14 cellular contexts compared by ENCODE assay signal in the genomic region with DNA sequence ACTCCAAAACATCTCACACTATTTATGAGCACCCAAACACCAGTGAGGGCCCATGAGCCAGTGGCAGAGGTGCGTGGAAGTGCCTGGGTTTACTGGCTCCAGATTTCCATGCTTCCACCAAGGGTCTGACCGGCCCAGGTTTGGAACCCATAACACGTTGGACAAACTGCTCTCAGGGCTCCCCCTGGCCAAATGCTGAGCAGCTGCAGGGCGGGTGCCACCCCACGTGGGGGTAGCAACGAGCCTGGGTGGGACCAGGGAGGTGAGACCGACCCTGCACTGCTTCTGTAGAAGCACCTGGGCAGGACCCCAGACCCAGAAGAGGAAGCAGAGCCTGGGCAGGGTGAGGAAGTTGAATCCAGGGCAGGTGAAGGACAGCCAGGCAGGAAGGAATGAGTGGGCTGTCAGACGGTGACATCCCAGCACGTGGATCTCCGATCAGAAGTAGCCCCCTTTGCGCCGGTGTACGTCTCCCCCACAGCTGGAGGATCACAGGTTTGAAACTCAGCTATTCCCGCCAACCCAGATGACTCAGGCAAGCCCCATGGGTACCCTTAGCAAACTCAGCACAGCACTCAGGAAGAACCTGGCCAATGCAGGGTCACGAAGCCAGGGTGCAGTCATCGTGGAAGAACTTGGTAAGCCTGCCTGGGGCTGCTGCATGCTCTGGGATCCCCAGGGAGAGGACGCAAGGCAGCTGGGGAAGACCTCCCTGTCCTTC.
DNase-seq lines count a peak whose midpoint lies in the region; ATAC-seq and TF ChIP-seq lines count a peak whose summit lies in the region.
"Had no signal": no experiment of that assay in that cellular context is flagged by ENCODE, and none has a peak within 500 bp of the region (broad histone marks: within the 10 kb centered on the region; RNA-seq: fewer than 3 reads in every experiment).

No MANE protein-coding gene starts in this region.

- H3K9me2 ChIP-seq in PC-3 (replicated peaks; ENCODE audit: low read length): no peaks in the 10 kb centered on the region

- H3K9me3 ChIP-seq in left ventricle myocardium inferior (replicated peaks): no peaks in the 10 kb centered on the region
- no peaks in the 10 kb centered on the region for H3K9me3 ChIP-seq in PC-3 (ENCODE audit: low read length)
- H3K9me3 ChIP-seq in upper lobe of left lung: no peaks in the 10 kb centered on the region

- no peak overlapping the region for H3K4me3 ChIP-seq in left ventricle myocardium inferior
- H3K4me3 ChIP-seq in PC-3 (ENCODE audit: low read length): no peak overlapping the region
- no peak overlapping the region for H3K4me3 ChIP-seq in fibroblast of pulmonary artery (replicated peaks; ENCODE audit: low read depth, low read length)
- no peak overlapping the region for H3K4me3 ChIP-seq in upper lobe of left lung
- H3K4me3 ChIP-seq: cardiac muscle cell, hepatocyte had no signal

- no peaks in the 10 kb centered on the region for H3F3A ChIP-seq in PC-3 (ENCODE audit: low read length, unreplicated experiment)

- DNase-seq in left ventricle myocardium inferior (no peak), Right ventricle myocardium superior (no peak), PC-3 (no peak), fibroblast of pulmonary artery (ENCODE audit: low read depth) (peak; percentile 13), upper lobe of left lung (peak in 1 of 2 donors; percentile 22), GDM1 (lab: John Stamatoyannopoulos, UW) (no peak)
- no peak for DNase-seq in central memory CD4-positive, alpha-beta T cell
- DNase-seq: activated CD8-positive, alpha-beta memory T cell treated with anti-CD3 and anti-CD28 coated beads, Interleukin-2, amount 50 U/mL, for 4 hours; Kasumi-1; NCI-H524 treated with DMSO at 0.1 percent for 48 hours; stimulated activated naive CD8-positive, alpha-beta T cell treated with anti-CD3 and anti-CD28 coated beads, Interleukin-15, Interleukin-2, amounts not matched to agents 100 U/mL and 50 U/mL, for 24 hours had no signal

- ATAC-seq in Right ventricle myocardium superior (ENCODE audit: poor library complexity) (no peak), PC-3 (no peak), upper lobe of left lung (ENCODE audit: low FRiP score in 2 of 2) (no peak), GM18870 (IDR thresholded peaks at IDR 0.05; ENCODE audit: unreplicated experiment) (no peak)

- no peak for TF ChIP-seq EP300 in upper lobe of left lung (IDR thresholded peaks at IDR 0.05)

- H3K79me2 ChIP-seq in PC-3 (ENCODE audit: low read length): peaks cover 6% of the 10 kb centered on the region; the same call in 1 of the 2 replicates

- peaks cover 5% of the 10 kb centered on the region; the same call in 1 of the 2 replicates for H4K20me1 ChIP-seq in PC-3 (ENCODE audit: low read length)

- H3K27ac ChIP-seq in left ventricle myocardium inferior (replicated peaks) (peak overlapping the region; percentile 86), PC-3 (ENCODE audit: low read length) (peak overlapping the region; percentile 83), upper lobe of left lung (peak overlapping the region; percentile 17 to 84 (median 46))
- H3K27ac ChIP-seq: cardiac muscle cell, hepatocyte had no signal

- H3K27me3 ChIP-seq in left ventricle myocardium inferior (ENCODE audit: low read depth) (no peaks in the 10 kb centered on the region), PC-3 (ENCODE audit: low read length) (no peaks in the 10 kb centered on the region), upper lobe of left lung (no peaks in the 10 kb centered on the region)
- H3K27me3 ChIP-seq: cardiac muscle cell, hepatocyte had no signal

- BruUV-seq in PC-3 (replicated peaks; lab: Mats Ljungman, UMichigan): no TSS peak

- peaks cover 6% of the 10 kb centered on the region for H3K36me3 ChIP-seq in left ventricle myocardium inferior
- peaks cover 21% of the 10 kb centered on the region for H3K36me3 ChIP-seq in PC-3 (ENCODE audit: low read depth, low read length)
- peaks cover 0 to 10% (median 0%) of the 10 kb centered on the region in 4 donors for H3K36me3 ChIP-seq in upper lobe of left lung
- H3K36me3 ChIP-seq: cardiac muscle cell had no signal

- WGBS in upper lobe of left lung, 2 donors: 77 to 79% methylated on average over 12 to 17 of the region's 17 CpGs

- no peak for TF ChIP-seq POLR2A in upper lobe of left lung (IDR thresholded peaks at IDR 0.05)

- H2AFZ ChIP-seq in PC-3 (ENCODE audit: low read length): no peak overlapping the region
- H2AFZ ChIP-seq: hepatocyte had no signal

- TF ChIP-seq CTCF in left ventricle myocardium inferior (IDR thresholded peaks at IDR 0.05; ENCODE audit: borderline replicate concordance) (no peak), PC-3 (conservative IDR thresholded peaks at IDR 0.05; ENCODE audit: low read depth, low read length) (0 out of 2 replicates have a peak, but pooled peaks have one; percentile 14), fibroblast of pulmonary artery (IDR thresholded peaks at IDR 0.05; ENCODE audit: low read length, missing control alignments) (no peak), upper lobe of left lung (IDR thresholded peaks at IDR 0.05) (no peak)

- POLR2A ChIA-PET in PC-3 (lab: Charles Lee; ENCODE audit: unreplicated experiment): no interaction called here

- H3K9ac ChIP-seq in PC-3 (ENCODE audit: low read length): peak overlapping the region; percentile 45

- intact Hi-C loops in left ventricle myocardium inferior (cut with micrococcal nuclease): no loop called here
- intact Hi-C loops in Right ventricle myocardium superior (cut with DNase I): no loop called here
- intact Hi-C loops in PC-3 (cut with micrococcal nuclease): no loop called here

- CTCF ChIA-PET in PC-3 (lab: Charles Lee): interaction anchor here (0.5 kb wide), 1 partner anchor 48 kb away, joined by 4 read pairs; no protein-coding TSS in a partner anchor

- H3K4me1 ChIP-seq in left ventricle myocardium inferior: peaks cover 95% of the 10 kb centered on the region
- peaks cover 23% of the 10 kb centered on the region for H3K4me1 ChIP-seq in PC-3 (ENCODE audit: insufficient read depth, low read length)
- H3K4me1 ChIP-seq in upper lobe of left lung: peaks cover 64 to 81% (median 71%) of the 10 kb centered on the region in 4 donors

- H3K4me2 ChIP-seq in PC-3 (ENCODE audit: low read length): peak overlapping the region; percentile 71
- H3K4me2 ChIP-seq: hepatocyte had no signal
